In the genomic region with DNA sequence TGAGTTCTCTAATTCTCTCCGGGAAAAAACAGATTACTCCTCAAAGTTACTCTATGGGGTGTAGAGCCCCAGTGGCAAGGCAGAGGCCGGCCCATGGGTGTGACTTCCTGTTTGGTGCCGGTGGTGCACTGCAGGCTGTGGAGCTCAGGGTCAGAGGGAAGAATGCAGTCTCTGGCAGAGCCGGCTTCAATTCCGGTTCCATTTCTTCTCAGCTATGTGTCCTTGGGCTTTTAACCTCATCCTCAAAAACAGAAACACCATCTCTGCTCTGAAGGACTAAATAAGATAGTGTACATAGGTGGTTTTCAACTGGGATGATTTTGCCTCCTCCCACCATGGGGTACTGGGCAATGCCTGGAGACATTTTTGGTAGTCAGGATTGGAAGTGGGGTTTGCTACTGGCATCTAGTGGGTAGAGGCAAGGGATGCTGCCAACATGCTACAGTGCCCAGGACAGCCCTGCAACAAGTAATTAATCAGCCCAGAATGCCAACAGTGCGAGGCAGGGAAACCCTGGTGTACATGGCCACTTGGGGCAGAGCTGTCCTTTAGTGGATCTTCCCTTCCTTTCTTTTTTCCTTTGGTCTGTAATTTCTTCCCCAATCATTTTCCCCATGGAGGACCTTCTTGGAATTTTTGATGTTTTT, we compare ENCODE assay signal across 9 cellular contexts.
DNase-seq lines count a peak whose midpoint lies in the region; ATAC-seq, FAIRE-seq and TF ChIP-seq lines count a peak whose summit lies in the region.
"Had no signal": no experiment of that assay in that cellular context is flagged by ENCODE, and none has a peak within 500 bp of the region (broad histone marks: within the 10 kb centered on the region; RNA-seq: fewer than 3 reads in every experiment).

No MANE protein-coding gene starts in this region.

- no peaks in the 10 kb centered on the region for H3K4me1 Mint-ChIP-seq in activated naive CD4-positive, alpha-beta T cell treated with anti-CD3 and anti-CD28 coated beads, Interleukin-2, amount 10 ng/mL, durations not matched to agents 7 days and 5 days

- H3K27me3 ChIP-seq in pancreas, result no peaks in the 10 kb centered on the region
- H3K27me3 ChIP-seq: SJSA1 had no signal

- no peak overlapping the region for H3K27ac ChIP-seq in pancreas
- H3K27ac ChIP-seq: SJSA1 had no signal

- DNase-seq in activated naive CD4-positive, alpha-beta T cell treated with anti-CD3 and anti-CD28 coated beads, Interleukin-2, amount 10 ng/mL, durations not matched to agents 7 days and 5 days, result peak; percentile 59
- DNase-seq in pancreas (no peak), HPDE6-E6E7 (ENCODE audit: extremely low spot score) (no peak), HTR-8/SVneo (ENCODE audit: insufficient read length, low spot score) (no peak), NCI-H82 (lab: John Stamatoyannopoulos, UW) (no peak)

- H3K4me3 Mint-ChIP-seq in activated naive CD4-positive, alpha-beta T cell treated with anti-CD3 and anti-CD28 coated beads, Interleukin-2, amount 10 ng/mL, durations not matched to agents 7 days and 5 days, result no peak overlapping the region

- CTCF ChIA-PET in activated naive CD4-positive, alpha-beta T cell treated with anti-CD3 and anti-CD28 coated beads, Interleukin-2, amount 10 ng/mL, durations not matched to agents 7 days and 5 days (lab: Charles Lee), result interaction anchor here (0.7 to 1.2 kb wide), 2 partner anchors 12 to 123 kb away, joined by 3 to 6 read pairs; no protein-coding TSS in a partner anchor

- H3K27ac Mint-ChIP-seq in activated naive CD4-positive, alpha-beta T cell treated with anti-CD3 and anti-CD28 coated beads, Interleukin-2, amount 10 ng/mL, durations not matched to agents 7 days and 5 days, result no peak overlapping the region

- intact Hi-C loops in pancreas (cut with DNase I), result no loop called here

- peaks cover 3% of the 10 kb centered on the region for H3K36me3 Mint-ChIP-seq in activated naive CD4-positive, alpha-beta T cell treated with anti-CD3 and anti-CD28 coated beads, Interleukin-2, amount 10 ng/mL, durations not matched to agents 7 days and 5 days

- H3K9me3 Mint-ChIP-seq in activated naive CD4-positive, alpha-beta T cell treated with anti-CD3 and anti-CD28 coated beads, Interleukin-2, amount 10 ng/mL, durations not matched to agents 7 days and 5 days, result peaks cover 7% of the 10 kb centered on the region

- no peaks in the 10 kb centered on the region for H3K36me3 ChIP-seq in pancreas
- H3K36me3 ChIP-seq: SJSA1 had no signal

- H3K4me1 ChIP-seq in pancreas, result no peaks in the 10 kb centered on the region
- H3K4me1 ChIP-seq: SJSA1 had no signal

- no peak for TF ChIP-seq CTCF in pancreas (IDR thresholded peaks at IDR 0.05)

- H3K9me3 ChIP-seq in pancreas, result no peaks in the 10 kb centered on the region
- H3K9me3 ChIP-seq: SJSA1 had no signal

- H3K27me3 Mint-ChIP-seq in activated naive CD4-positive, alpha-beta T cell treated with anti-CD3 and anti-CD28 coated beads, Interleukin-2, amount 10 ng/mL, durations not matched to agents 7 days and 5 days, result peaks cover 9% of the 10 kb centered on the region

- no peak overlapping the region for H3K4me3 ChIP-seq in pancreas
- H3K4me3 ChIP-seq: SJSA1 had no signal

- peak; percentile 74 for ATAC-seq in GM18909 (IDR thresholded peaks at IDR 0.05; ENCODE audit: poor library complexity, unreplicated experiment)
- ATAC-seq in HG03342 (IDR thresholded peaks at IDR 0.05; ENCODE audit: unreplicated experiment), result peak; percentile 78
- ATAC-seq in pancreas, result peak in 3 of 4 donors; percentile 55 to 66 (median 65)
- ATAC-seq in HG03196 (IDR thresholded peaks at IDR 0.05; ENCODE audit: unreplicated experiment), result no peak

- no peak for FAIRE-seq in pancreas (lab: Jason Lieb, UNC)
- FAIRE-seq in HTR-8/SVneo (lab: Jason Lieb, UNC), result no peak

- WGBS in pancreas, 2 donors, result 38 to 48% methylated on average over 6 of the region's 6 CpGs
